Comparison of ENCODE assay signal across 10 cellular contexts in genomic region chr19:7873304-7874079, GRCh38. TPM values are rescaled to one million over a fixed set of nuclear protein-coding genes. Genes with fewer than 3 reads are reported as not detected.
DNase-seq lines count a peak whose midpoint lies in the region; ATAC-seq and TF ChIP-seq lines count a peak whose summit lies in the region.
"Had no signal": no experiment of that assay in that cellular context is flagged by ENCODE, and none has a peak within 500 bp of the region (broad histone marks: within the 10 kb centered on the region; RNA-seq: fewer than 3 reads in every experiment).

No MANE protein-coding gene starts in this region.

- H3K4me1 Mint-ChIP-seq in activated CD4-positive, alpha-beta T cell treated with anti-CD3 and anti-CD28 coated beads, Interleukin-2, amount 10 ng/mL, durations not matched to agents 24 days and 14 days = peaks cover 23% of the 10 kb centered on the region
- H3K4me1 Mint-ChIP-seq in T-cell = peaks cover 26 to 33% (median 31%) of the 10 kb centered on the region in 3 donors
- peaks cover 22% of the 10 kb centered on the region for H3K4me1 Mint-ChIP-seq in stimulated activated effector memory CD8-positive, alpha-beta T cell treated with anti-CD3 and anti-CD28 coated beads, Interleukin-12 subunit alpha, Interleukin-12 subunit beta, amount 100 ng/mL, for 72 hours

- H3K4me3 ChIP-seq in iPS DF 6.9 (ENCODE audit: low read length) (peak overlapping the region; percentile 46; the same call in 1 of the 2 replicates), tibial artery (peak overlapping the region in 1 of 2 donors; percentile 30)

- peak overlapping the region; percentile 66 for H3K4me3 Mint-ChIP-seq in activated CD4-positive, alpha-beta T cell treated with anti-CD3 and anti-CD28 coated beads, Interleukin-2, amount 10 ng/mL, durations not matched to agents 24 days and 14 days
- peak overlapping the region; percentile 62 to 72 (median 68) for H3K4me3 Mint-ChIP-seq in T-cell
- H3K4me3 Mint-ChIP-seq in stimulated activated effector memory CD8-positive, alpha-beta T cell treated with anti-CD3 and anti-CD28 coated beads, Interleukin-12 subunit alpha, Interleukin-12 subunit beta, amount 100 ng/mL, for 72 hours = peak overlapping the region; percentile 44

- DNase-seq in activated CD4-positive, alpha-beta T cell treated with anti-CD3 and anti-CD28 coated beads, Interleukin-2, amount 10 ng/mL, durations not matched to agents 24 days and 14 days = no peak
- no peak for DNase-seq in activated CD4-positive, alpha-beta T cell treated with anti-CD3 and anti-CD28 coated beads, Interleukin-2, amount 50 U/mL, for 4 hours
- no peak for DNase-seq in T-cell
- no peak for DNase-seq in iPS DF 6.9 (ENCODE audit: low read depth, low spot score)
- no peak for DNase-seq in stimulated activated effector memory CD8-positive, alpha-beta T cell treated with anti-CD3 and anti-CD28 coated beads, Interleukin-12 subunit alpha, Interleukin-12 subunit beta, amount 100 ng/mL, for 72 hours (ENCODE audit: low spot score in 2 of 2)
- no peak for DNase-seq in tibial artery
- DNase-seq: foreskin keratinocyte had no signal

- peaks cover 40% of the 10 kb centered on the region for H3K27me3 Mint-ChIP-seq in activated CD4-positive, alpha-beta T cell treated with anti-CD3 and anti-CD28 coated beads, Interleukin-2, amount 10 ng/mL, durations not matched to agents 24 days and 14 days
- H3K27me3 Mint-ChIP-seq in T-cell = peaks cover 13 to 19% of the 10 kb centered on the region in 2 donors

- peaks cover 9% of the 10 kb centered on the region for H3K9me3 Mint-ChIP-seq in activated CD4-positive, alpha-beta T cell treated with anti-CD3 and anti-CD28 coated beads, Interleukin-2, amount 10 ng/mL, durations not matched to agents 24 days and 14 days
- no peaks in the 10 kb centered on the region for H3K9me3 Mint-ChIP-seq in T-cell
- H3K9me3 Mint-ChIP-seq in stimulated activated effector memory CD8-positive, alpha-beta T cell treated with anti-CD3 and anti-CD28 coated beads, Interleukin-12 subunit alpha, Interleukin-12 subunit beta, amount 100 ng/mL, for 72 hours = peaks cover 2% of the 10 kb centered on the region

- no CpG with 5 or more reads among the region's 53 CpGs for WGBS in iPS DF 6.9 (ENCODE audit: insufficient coverage, insufficient read length)

- H3K27ac Mint-ChIP-seq in activated CD4-positive, alpha-beta T cell treated with anti-CD3 and anti-CD28 coated beads, Interleukin-2, amount 10 ng/mL, durations not matched to agents 24 days and 14 days = no peak overlapping the region
- no peak overlapping the region for H3K27ac Mint-ChIP-seq in T-cell
- H3K27ac Mint-ChIP-seq in stimulated activated effector memory CD8-positive, alpha-beta T cell treated with anti-CD3 and anti-CD28 coated beads, Interleukin-12 subunit alpha, Interleukin-12 subunit beta, amount 100 ng/mL, for 72 hours = no peak overlapping the region

- H3K36me3 ChIP-seq in iPS DF 6.9 (ENCODE audit: control insufficient read depth, insufficient read depth, low read length) = no peaks in the 10 kb centered on the region
- H3K36me3 ChIP-seq in tibial artery = no peaks in the 10 kb centered on the region
- H3K36me3 ChIP-seq: adrenal gland had no signal

- H3K27me3 ChIP-seq in iPS DF 6.9 (ENCODE audit: control insufficient read depth, insufficient read depth, low read length) = no peaks in the 10 kb centered on the region
- peaks cover 0 to 38% of the 10 kb centered on the region in 2 donors for H3K27me3 ChIP-seq in tibial artery

- no peaks in the 10 kb centered on the region for H3K36me3 Mint-ChIP-seq in activated CD4-positive, alpha-beta T cell treated with anti-CD3 and anti-CD28 coated beads, Interleukin-2, amount 10 ng/mL, durations not matched to agents 24 days and 14 days (ENCODE audit: low read depth)
- no peaks in the 10 kb centered on the region for H3K36me3 Mint-ChIP-seq in T-cell
- H3K36me3 Mint-ChIP-seq in stimulated activated effector memory CD8-positive, alpha-beta T cell treated with anti-CD3 and anti-CD28 coated beads, Interleukin-12 subunit alpha, Interleukin-12 subunit beta, amount 100 ng/mL, for 72 hours = no peaks in the 10 kb centered on the region

- intact Hi-C loops in activated CD4-positive, alpha-beta T cell treated with anti-CD3 and anti-CD28 coated beads, Interleukin-2, amount 10 ng/mL, durations not matched to agents 24 days and 14 days (cut with micrococcal nuclease) = no loop called here
- intact Hi-C loops in tibial artery (cut with DNase I; ENCODE audit: low total_unique reads) = no loop called here

- POLR2A ChIA-PET in T-cell (lab: Charles Lee) = no interaction called here

- H3K9me3 ChIP-seq in iPS DF 6.9 (ENCODE audit: control insufficient read depth, insufficient read depth, low read length) (no peaks in the 10 kb centered on the region), tibial artery (no peaks in the 10 kb centered on the region)
- H3K9me3 ChIP-seq: adrenal gland had no signal

- no peak overlapping the region for H3K27ac ChIP-seq in iPS DF 6.9 (ENCODE audit: low read length)
- no peak overlapping the region for H3K27ac ChIP-seq in tibial artery
- H3K27ac ChIP-seq: adrenal gland, foreskin keratinocyte had no signal

- H3K4me1 ChIP-seq in iPS DF 6.9 (ENCODE audit: control insufficient read depth, insufficient read depth, low read length) (peaks cover 8% of the 10 kb centered on the region), tibial artery (peaks cover 0 to 59% (median 40%) of the 10 kb centered on the region in 4 donors)
- H3K4me1 ChIP-seq: foreskin keratinocyte had no signal

- ATAC-seq in T-cell (replicated peaks in 1 of 4) (no peak), GM19467 (IDR thresholded peaks at IDR 0.05; ENCODE audit: unreplicated experiment) (no peak), GM19452 (IDR thresholded peaks at IDR 0.05; ENCODE audit: unreplicated experiment) (no peak)
- no peak for ATAC-seq in stimulated activated effector memory CD8-positive, alpha-beta T cell treated with anti-CD3 and anti-CD28 coated beads, Interleukin-12 subunit alpha, Interleukin-12 subunit beta, amount 100 ng/mL, for 72 hours
- ATAC-seq: foreskin keratinocyte had no signal

- no peak for TF ChIP-seq CTCF in tibial artery (IDR thresholded peaks at IDR 0.05)

- CTCF ChIA-PET in T-cell (lab: Charles Lee) = no interaction called here

RNA-seq across cellular contexts. Expression of gene PRR36, which starts 0.7 kb away (rescaled TPM):
- 0.21 TPM in 2 replicates for total RNA-seq in activated CD4-positive, alpha-beta T cell treated with anti-CD3 and anti-CD28 coated beads, Interleukin-2, amount 10 ng/mL, durations not matched to agents 24 days and 14 days
- total RNA-seq in T-cell = under 1 TPM; 0.28 to 0.85 (median 0.36) TPM
- total RNA-seq: foreskin keratinocyte had no signal

RNA-seq across cellular contexts. Expression of gene LRRC8E, which starts 14.8 kb away (rescaled TPM):
- not detected in 2 replicates for total RNA-seq in activated CD4-positive, alpha-beta T cell treated with anti-CD3 and anti-CD28 coated beads, Interleukin-2, amount 10 ng/mL, durations not matched to agents 24 days and 14 days
- total RNA-seq in T-cell = under 1 TPM in 1 of 5 donors, not detected in 4; 0.06 TPM

RNA-seq across cellular contexts. Expression of gene MAP2K7, which starts 30.2 kb away (rescaled TPM):
- 46.7 and 47.6 TPM in 2 replicates for total RNA-seq in activated CD4-positive, alpha-beta T cell treated with anti-CD3 and anti-CD28 coated beads, Interleukin-2, amount 10 ng/mL, durations not matched to agents 24 days and 14 days
- 10 to 100 TPM; 68.1 to 93.1 (median 73.5) TPM for total RNA-seq in T-cell

RNA-seq across cellular contexts. Expression of gene TGFBR3L, which starts 41.1 kb away (rescaled TPM):
- total RNA-seq in activated CD4-positive, alpha-beta T cell treated with anti-CD3 and anti-CD28 coated beads, Interleukin-2, amount 10 ng/mL, durations not matched to agents 24 days and 14 days = 5.3 and 8.5 TPM in 2 replicates
- 1 to 10 TPM in 3 of 5 donors, under 1 TPM in 2; 0.76 to 4.5 (median 1.3) TPM for total RNA-seq in T-cell

RNA-seq across cellular contexts. Expression of gene EVI5L, which starts 43.5 kb away (rescaled TPM):
- total RNA-seq in activated CD4-positive, alpha-beta T cell treated with anti-CD3 and anti-CD28 coated beads, Interleukin-2, amount 10 ng/mL, durations not matched to agents 24 days and 14 days = 4.3 and 5.2 TPM in 2 replicates
- total RNA-seq in T-cell = 10 to 100 TPM in 4 of 5 donors, 1 to 10 TPM in 1; 9.6 to 15.1 (median 13.7) TPM
